In genomic region chr4:159368320-159368719, GRCh38 we compare ENCODE assay signal across 23 cellular contexts.
"Had no signal": no experiment of that assay in that cellular context is flagged by ENCODE, and none has a peak within 500 bp of the region (broad histone marks: within the 10 kb centered on the region; RNA-seq: fewer than 3 reads in every experiment).

No MANE protein-coding gene starts in this region.

- FAIRE-seq: astrocyte, bronchial epithelial cell, keratinocyte, small intestine had no signal

- H3K27me3 Mint-ChIP-seq: dendritic cell treated with granulocyte-macrophage colony-stimulating factor and Interleukin-4, amounts not matched to agents 40 ng/mL and 50 ng/mL, for 4 days had no signal

- H3K27ac ChIP-seq: epithelial cell of prostate, gastroesophageal sphincter, hepatocyte, tibial nerve, uterus had no signal

- H3K27me3 ChIP-seq: hepatocyte, right atrium auricular region, tibial nerve, uterus had no signal

- H3K9me3 ChIP-seq: gastroesophageal sphincter, right atrium auricular region, tibial nerve, uterus had no signal

- H3K4me1 Mint-ChIP-seq: activated naive CD4-positive, alpha-beta T cell treated with anti-CD3 and anti-CD28 coated beads, Interleukin-2, amount 10 ng/mL, durations not matched to agents 7 days and 5 days had no signal

- H3K4me1 ChIP-seq: tibial nerve, uterus had no signal

- H3K27ac Mint-ChIP-seq: activated CD4-positive, alpha-beta memory T cell treated with anti-CD3 and anti-CD28 coated beads for 36 hours; activated naive CD4-positive, alpha-beta T cell treated with anti-CD3 and anti-CD28 coated beads, Interleukin-2, amount 10 ng/mL, durations not matched to agents 7 days and 5 days; activated T-cell treated with anti-CD3 and anti-CD28 coated beads, Interleukin-2, amount 50 U/mL, for 24 hours; dendritic cell treated with granulocyte-macrophage colony-stimulating factor and Interleukin-4, amounts not matched to agents 40 ng/mL and 50 ng/mL, for 4 days; effector memory CD8-positive, alpha-beta T cell; natural killer cell treated with Interleukin-12 subunit alpha and Interleukin-12 subunit beta and Interleukin-15 and Interleukin-18, amount 100 ng/mL, for 72 hours had no signal

- H3K36me3 ChIP-seq: right atrium auricular region, tibial nerve, uterus had no signal

- H3K4me2 ChIP-seq: hepatocyte had no signal

- H3K4me3 ChIP-seq: gastroesophageal sphincter, hepatocyte, right atrium auricular region, tibial nerve, uterus had no signal

- H3K9me3 Mint-ChIP-seq: activated CD4-positive, alpha-beta memory T cell treated with anti-CD3 and anti-CD28 coated beads for 36 hours; activated naive CD4-positive, alpha-beta T cell treated with anti-CD3 and anti-CD28 coated beads, Interleukin-2, amount 10 ng/mL, durations not matched to agents 7 days and 5 days; activated T-cell treated with anti-CD3 and anti-CD28 coated beads, Interleukin-2, amount 50 U/mL, for 24 hours; dendritic cell treated with granulocyte-macrophage colony-stimulating factor and Interleukin-4, amounts not matched to agents 40 ng/mL and 50 ng/mL, for 4 days; effector memory CD8-positive, alpha-beta T cell had no signal

- H3K36me3 Mint-ChIP-seq: activated CD4-positive, alpha-beta memory T cell treated with anti-CD3 and anti-CD28 coated beads for 36 hours; activated naive CD4-positive, alpha-beta T cell treated with anti-CD3 and anti-CD28 coated beads, Interleukin-2, amount 10 ng/mL, durations not matched to agents 7 days and 5 days had no signal

- H3K4me3 Mint-ChIP-seq: activated CD4-positive, alpha-beta memory T cell treated with anti-CD3 and anti-CD28 coated beads for 36 hours; activated naive CD4-positive, alpha-beta T cell treated with anti-CD3 and anti-CD28 coated beads, Interleukin-2, amount 10 ng/mL, durations not matched to agents 7 days and 5 days; activated T-cell treated with anti-CD3 and anti-CD28 coated beads, Interleukin-2, amount 50 U/mL, for 24 hours; dendritic cell treated with granulocyte-macrophage colony-stimulating factor and Interleukin-4, amounts not matched to agents 40 ng/mL and 50 ng/mL, for 4 days; effector memory CD8-positive, alpha-beta T cell; natural killer cell treated with Interleukin-12 subunit alpha and Interleukin-12 subunit beta and Interleukin-15 and Interleukin-18, amount 100 ng/mL, for 72 hours had no signal

- DNase-seq: activated CD4-positive, alpha-beta memory T cell treated with anti-CD3 and anti-CD28 coated beads for 36 hours; activated CD4-positive, alpha-beta T cell treated with anti-CD3 and anti-CD28 coated beads for 1 hour; activated naive CD4-positive, alpha-beta T cell treated with anti-CD3 and anti-CD28 coated beads, Interleukin-2, amount 10 ng/mL, durations not matched to agents 7 days and 5 days; activated T-cell treated with anti-CD3 and anti-CD28 coated beads, Interleukin-2, amount 50 U/mL, for 24 hours; effector memory CD8-positive, alpha-beta T cell; left ventricle myocardium superior; mesenchymal stem cell; small intestine; stimulated activated CD4-positive, alpha-beta T cell treated with anti-CD3 and anti-CD28 coated beads, Interleukin-4, amount 100 ng/mL, for 4 hours; stimulated activated CD8-positive, alpha-beta memory T cell treated with anti-CD3 and anti-CD28 coated beads, Interleukin-4, amount 100 ng/mL, for 48 hours; stimulated activated naive CD4-positive, alpha-beta T cell treated with Interleukin-2 at 50 U/mL for 16 hours; substantia nigra; uterus had no signal

- H2AFZ ChIP-seq: hepatocyte had no signal

- ATAC-seq: effector memory CD8-positive, alpha-beta T cell; gastroesophageal sphincter; left ventricle myocardium superior; natural killer cell treated with Interleukin-12 subunit alpha and Interleukin-12 subunit beta and Interleukin-15 and Interleukin-18, amount 100 ng/mL, for 72 hours had no signal

- H3K79me2 ChIP-seq: hepatocyte had no signal
